16 cellular contexts compared by ENCODE assay signal in genomic region chr3:138950701-138951100, GRCh38. TPM values are rescaled to one million over a fixed set of nuclear protein-coding genes. Genes with fewer than 3 reads are reported as not detected.
DNase-seq lines count a peak whose midpoint lies in the region; ATAC-seq, FAIRE-seq and TF ChIP-seq lines count a peak whose summit lies in the region.
"Had no signal": no experiment of that assay in that cellular context is flagged by ENCODE, and none has a peak within 500 bp of the region (broad histone marks: within the 10 kb centered on the region; RNA-seq: fewer than 3 reads in every experiment).

No MANE protein-coding gene starts in this region.

- intact Hi-C loops in left ventricle myocardium inferior (cut with micrococcal nuclease) (no loop called here), left cardiac atrium (cut with DNase I) (no loop called here), tibial artery (cut with DNase I; ENCODE audit: low total_unique reads) (no loop called here)

- H3K4me1 Mint-ChIP-seq in brain (peaks cover 25% of the 10 kb centered on the region), naive B cell (peaks cover 12 to 33% (median 29%) of the 10 kb centered on the region in 3 donors), type B pancreatic cell (ENCODE audit: unreplicated experiment) (peaks cover 9% of the 10 kb centered on the region)

- DNase-seq in left ventricle myocardium inferior (no peak), left cardiac atrium (no peak), naive B cell (no peak), type B pancreatic cell (ENCODE audit: extremely low spot score, unreplicated experiment) (no peak), GM12892 (ENCODE audit: insufficient read length) (no peak), tibial artery (no peak), Peyer's patch (no peak)
- DNase-seq: heart left ventricle had no signal

- no peaks in the 10 kb centered on the region for H3K36me3 Mint-ChIP-seq in brain
- no peaks in the 10 kb centered on the region for H3K36me3 Mint-ChIP-seq in naive B cell
- H3K36me3 Mint-ChIP-seq in type B pancreatic cell, result no peaks in the 10 kb centered on the region

- peaks cover 97% of the 10 kb centered on the region for H3K27me3 Mint-ChIP-seq in brain
- peaks cover 68 to 82% (median 75%) of the 10 kb centered on the region in 3 donors for H3K27me3 Mint-ChIP-seq in naive B cell
- H3K27me3 Mint-ChIP-seq in type B pancreatic cell, result peaks cover 91% of the 10 kb centered on the region

- no peak for TF ChIP-seq CTCF in left ventricle myocardium inferior (IDR thresholded peaks at IDR 0.05; ENCODE audit: borderline replicate concordance)
- no peak for TF ChIP-seq CTCF in brain (conservative IDR thresholded peaks at IDR 0.05)
- no peak for TF ChIP-seq CTCF in type B pancreatic cell (conservative IDR thresholded peaks at IDR 0.05)
- no peak for TF ChIP-seq CTCF in tibial artery (IDR thresholded peaks at IDR 0.05)
- TF ChIP-seq CTCF in Peyer's patch (IDR thresholded peaks at IDR 0.05), result no peak

- no peak for TF ChIP-seq POLR2A in GM12892 (IDR thresholded peaks at IDR 0.05; ENCODE audit: low read depth, low read length)
- no peak for TF ChIP-seq POLR2A in Peyer's patch (IDR thresholded peaks at IDR 0.05)

- peak overlapping the region; percentile 61 for H3K4me3 ChIP-seq in left ventricle myocardium inferior
- H3K4me3 ChIP-seq in tibial artery, result no peak overlapping the region
- H3K4me3 ChIP-seq in Peyer's patch, result no peak overlapping the region

- no peak for FAIRE-seq in GM12892 (lab: Jason Lieb, UNC)

- no peak overlapping the region for H3K27ac ChIP-seq in left ventricle myocardium inferior (replicated peaks)
- no peak overlapping the region for H3K27ac ChIP-seq in tibial artery
- no peak overlapping the region for H3K27ac ChIP-seq in Peyer's patch
- H3K27ac ChIP-seq: epithelial cell of prostate, heart left ventricle, neutrophil, thoracic aorta had no signal

- H3K4me1 ChIP-seq in left ventricle myocardium inferior, result peaks cover 32% of the 10 kb centered on the region
- peaks cover 0 to 30% (median 26%) of the 10 kb centered on the region in 4 donors for H3K4me1 ChIP-seq in tibial artery
- peaks cover 0 to 28% (median 16%) of the 10 kb centered on the region in 4 donors for H3K4me1 ChIP-seq in Peyer's patch

- H3K27me3 ChIP-seq in left ventricle myocardium inferior (ENCODE audit: low read depth) (peaks cover 100% of the 10 kb centered on the region), tibial artery (peaks cover 3 to 75% of the 10 kb centered on the region in 2 donors), Peyer's patch (peaks cover 0 to 27% of the 10 kb centered on the region in 2 donors)
- H3K27me3 ChIP-seq: MG63 had no signal

- H3K9me3 Mint-ChIP-seq in brain, result peaks cover 0 to 3% (median 0%) of the 10 kb centered on the region in 5 experiments
- H3K9me3 Mint-ChIP-seq in naive B cell, result no peaks in the 10 kb centered on the region
- H3K9me3 Mint-ChIP-seq in type B pancreatic cell, result no peaks in the 10 kb centered on the region
- H3K9me3 Mint-ChIP-seq: T-helper 1 cell treated with Interleukin-12 subunit alpha and Interleukin-12 subunit beta and Interleukin-4 antibody, amounts not matched to agents 30 μg/mL and 1 μg/mL, for 36 hours had no signal

- ATAC-seq in left cardiac atrium, result no peak
- ATAC-seq in naive B cell (ENCODE audit: low read depth in 2 of 2), result no peak

- H3K9me3 ChIP-seq in left ventricle myocardium inferior (replicated peaks), result no peaks in the 10 kb centered on the region
- H3K9me3 ChIP-seq in tibial artery, result no peaks in the 10 kb centered on the region
- H3K9me3 ChIP-seq in Peyer's patch, result no peaks in the 10 kb centered on the region
- H3K9me3 ChIP-seq: heart left ventricle, MG63, neutrophil, thoracic aorta had no signal

- H3K27ac Mint-ChIP-seq in brain (peak overlapping the region in 1 of 5 experiments; percentile 14), naive B cell (no peak overlapping the region), type B pancreatic cell (no peak overlapping the region)
- H3K27ac Mint-ChIP-seq: T-helper 1 cell treated with Interleukin-12 subunit alpha and Interleukin-12 subunit beta and Interleukin-4 antibody, amounts not matched to agents 30 μg/mL and 1 μg/mL, for 36 hours had no signal

- H3K36me3 ChIP-seq in left ventricle myocardium inferior (no peaks in the 10 kb centered on the region), tibial artery (no peaks in the 10 kb centered on the region), Peyer's patch (no peaks in the 10 kb centered on the region)
- H3K36me3 ChIP-seq: heart left ventricle, MG63, neutrophil, thoracic aorta had no signal

- H3K4me3 Mint-ChIP-seq in brain, result peak overlapping the region; percentile 55 to 73 (median 69)
- peak overlapping the region in 7 of 8 donors; percentile 12 to 78 (median 70) for H3K4me3 Mint-ChIP-seq in naive B cell
- H3K4me3 Mint-ChIP-seq in type B pancreatic cell, result peak overlapping the region; percentile 73
- H3K4me3 Mint-ChIP-seq: T-helper 1 cell treated with Interleukin-12 subunit alpha and Interleukin-12 subunit beta and Interleukin-4 antibody, amounts not matched to agents 30 μg/mL and 1 μg/mL, for 36 hours had no signal

RNA-seq across cellular contexts. Expression of gene FOXL2NB, which starts 3.7 kb away (rescaled TPM):
- not detected for total RNA-seq in left ventricle myocardium inferior
- not detected for total RNA-seq in left cardiac atrium
- not detected for polyA plus RNA-seq in brain (ENCODE audit: insufficient read depth, low read depth, low replicate concordance)
- not detected for polyA plus RNA-seq in naive B cell (ENCODE audit: low read depth in 6 of 6)
- 0.29 and 0.34 TPM in 2 replicates for total RNA-seq in type B pancreatic cell (ENCODE audit: low replicate concordance)
- polyA plus RNA-seq in GM12892 (2012; ENCODE audit: missing spikeins), result not detected
- not detected for total RNA-seq in Peyer's patch
- total RNA-seq: left ventricle myocardium superior, RPMI7951, thoracic aorta had no signal
- polyA plus RNA-seq: heart left ventricle had no signal

RNA-seq across cellular contexts. Expression of gene FOXL2, which starts 3.8 kb away (rescaled TPM):
- not detected for total RNA-seq in left ventricle myocardium inferior
- total RNA-seq in left cardiac atrium, result not detected
- polyA plus RNA-seq in brain (ENCODE audit: insufficient read depth, low read depth, low replicate concordance), result not detected
- not detected for polyA plus RNA-seq in naive B cell (ENCODE audit: low read depth in 6 of 6)
- total RNA-seq in type B pancreatic cell (ENCODE audit: low replicate concordance), result 0.75 and 0.81 TPM in 2 replicates
- polyA plus RNA-seq in GM12892 (2012; ENCODE audit: missing spikeins), result not detected
- not detected for total RNA-seq in Peyer's patch
- total RNA-seq: heart left ventricle, left ventricle myocardium superior, thoracic aorta had no signal
- polyA plus RNA-seq: heart left ventricle had no signal

RNA-seq across cellular contexts. Expression of gene PRR23A, which starts 55.4 kb away (rescaled TPM):
- total RNA-seq in left ventricle myocardium inferior (not detected), left cardiac atrium (not detected), type B pancreatic cell (ENCODE audit: low replicate concordance) (not detected in 2 replicates), Peyer's patch (not detected)
- polyA plus RNA-seq in brain (ENCODE audit: insufficient read depth, low read depth, low replicate concordance) (not detected), naive B cell (ENCODE audit: low read depth in 6 of 6) (not detected)
- polyA plus RNA-seq in GM12892 (2012; ENCODE audit: missing spikeins), result not detected
- total RNA-seq: heart left ventricle, left ventricle myocardium superior, RPMI7951, thoracic aorta had no signal
- polyA plus RNA-seq: heart left ventricle had no signal
